1 cellular context compared by ENCODE assay signal in genomic region chr16:81550412-81550768, GRCh38.
TF ChIP-seq lines count a peak whose summit lies in the region.

No MANE protein-coding gene starts in this region.

TF ChIP-seq in HepG2, 621 proteins besides CTCF, POLR2A, EP300 and RAD21 (continued from another document and continues in another):
- TF ChIP-seq ZHX1 (CRISPR knock-in tag; IDR thresholded peaks at IDR 0.05; ENCODE audit: low read depth) (0 out of 2 replicates have a peak, but pooled peaks have one; percentile 6), MEIS2 (CRISPR knock-in tag; IDR thresholded peaks at IDR 0.05) (no peak), STAG1 (CRISPR knock-in tag; IDR thresholded peaks at IDR 0.05) (no peak), ZNF468 (CRISPR knock-in tag; IDR thresholded peaks at IDR 0.05) (no peak), BORCS8-MEF2B (CRISPR knock-in tag; IDR thresholded peaks at IDR 0.05) (peak; percentile 41; the same call in 1 of the 2 replicates), AKNA (CRISPR knock-in tag; IDR thresholded peaks at IDR 0.05; ENCODE audit: borderline replicate concordance) (no peak), ZNF710 (CRISPR knock-in tag; IDR thresholded peaks at IDR 0.05; ENCODE audit: borderline replicate concordance) (no peak), ZNF335 (CRISPR knock-in tag; IDR thresholded peaks at IDR 0.05) (no peak), ZNF737 (CRISPR knock-in tag; IDR thresholded peaks at IDR 0.05; ENCODE audit: borderline replicate concordance) (no peak), GATAD1 (CRISPR knock-in tag; IDR thresholded peaks at IDR 0.05) (no peak), ZFP62 (CRISPR knock-in tag; IDR thresholded peaks at IDR 0.05) (no peak), ADNP (CRISPR knock-in tag; IDR thresholded peaks at IDR 0.05) (no peak; the same call in 1 of the 2 replicates), SMARCE1 (IDR thresholded peaks at IDR 0.05; ENCODE audit: borderline replicate concordance) (no peak), ASH2L (IDR thresholded peaks at IDR 0.05; ENCODE audit: insufficient read length, low read depth, low read length) (no peak), YEATS2 (CRISPR knock-in tag; IDR thresholded peaks at IDR 0.05; ENCODE audit: borderline replicate concordance) (0 out of 2 replicates have a peak, but pooled peaks have one; percentile 1), RAD51 (IDR thresholded peaks at IDR 0.05; ENCODE audit: borderline replicate concordance) (no peak), MXD1 (CRISPR knock-in tag; IDR thresholded peaks at IDR 0.05) (no peak), PAF1 (CRISPR knock-in tag; IDR thresholded peaks at IDR 0.05) (no peak), IRF9 (CRISPR knock-in tag; IDR thresholded peaks at IDR 0.05; ENCODE audit: borderline replicate concordance) (peak; percentile 16; the same call in 1 of the 2 replicates), ZNF430 (CRISPR knock-in tag; IDR thresholded peaks at IDR 0.05) (0 out of 2 replicates have a peak, but pooled peaks have one; percentile 3), ONECUT2 (CRISPR knock-in tag; IDR thresholded peaks at IDR 0.05) (no peak), BRCA1 (CRISPR knock-in tag; IDR thresholded peaks at IDR 0.05) (no peak), MAZ (IDR thresholded peaks at IDR 0.05; ENCODE audit: borderline replicate concordance, low read depth, low read length) (no peak), MAZ (CRISPR knock-in tag; IDR thresholded peaks at IDR 0.05; ENCODE audit: low read depth) (0 out of 2 replicates have a peak, but pooled peaks have one; percentile 13), ETV5 (CRISPR knock-in tag; IDR thresholded peaks at IDR 0.05; ENCODE audit: borderline replicate concordance) (0 out of 2 replicates have a peak, but pooled peaks have one; percentile 12), ZNF713 (CRISPR knock-in tag; IDR thresholded peaks at IDR 0.05) (no peak), GMEB2 (CRISPR knock-in tag; IDR thresholded peaks at IDR 0.05; ENCODE audit: low read depth) (no peak), ZNF605 (CRISPR knock-in tag; IDR thresholded peaks at IDR 0.05) (no peak), ZNF576 (CRISPR knock-in tag; IDR thresholded peaks at IDR 0.05) (no peak), ARID5B (CRISPR knock-in tag; IDR thresholded peaks at IDR 0.05) (no peak), IRX3 (CRISPR knock-in tag; IDR thresholded peaks at IDR 0.05; ENCODE audit: borderline replicate concordance, low read depth) (no peak), FOXK1 (CRISPR knock-in tag; IDR thresholded peaks at IDR 0.05; ENCODE audit: borderline replicate concordance, low read depth) (no peak), ZSCAN12 (CRISPR knock-in tag; IDR thresholded peaks at IDR 0.05) (no peak), ZNF577 (CRISPR knock-in tag; IDR thresholded peaks at IDR 0.05; ENCODE audit: borderline replicate concordance, low read depth) (no peak), HNF1B (CRISPR knock-in tag; IDR thresholded peaks at IDR 0.05) (no peak), ZBTB34 (CRISPR knock-in tag; IDR thresholded peaks at IDR 0.05) (no peak), EZH2 (conservative IDR thresholded peaks at IDR 0.05; ENCODE audit: low read depth, low read length) (no peak), PHF8 (CRISPR knock-in tag; IDR thresholded peaks at IDR 0.05) (no peak), ZKSCAN8 (CRISPR knock-in tag; IDR thresholded peaks at IDR 0.05; ENCODE audit: borderline replicate concordance) (no peak), E2F5 (CRISPR knock-in tag; conservative IDR thresholded peaks at IDR 0.05) (no peak)
